7 cellular contexts compared by ENCODE assay signal in genomic region chr3:82409842-82410241, GRCh38.
"Had no signal": no experiment of that assay in that cellular context is flagged by ENCODE, and none has a peak within 500 bp of the region (broad histone marks: within the 10 kb centered on the region; RNA-seq: fewer than 3 reads in every experiment).

No MANE protein-coding gene starts in this region.

- H3K27ac Mint-ChIP-seq: IgD-negative memory B cell had no signal

- ATAC-seq: HepG2, K562 had no signal

- H3K36me3 Mint-ChIP-seq: IgD-negative memory B cell had no signal

- H3K27me3 Mint-ChIP-seq: IgD-negative memory B cell had no signal

- FAIRE-seq: HepG2, HTR-8/SVneo, K562 had no signal

- H3K4me3 Mint-ChIP-seq: IgD-negative memory B cell had no signal

- DNase-seq: IMR-90, KBM-7, KG1 had no signal

- H3K4me1 Mint-ChIP-seq: IgD-negative memory B cell had no signal
